ENCODE assay signal across 8 cellular contexts in the genomic region with DNA sequence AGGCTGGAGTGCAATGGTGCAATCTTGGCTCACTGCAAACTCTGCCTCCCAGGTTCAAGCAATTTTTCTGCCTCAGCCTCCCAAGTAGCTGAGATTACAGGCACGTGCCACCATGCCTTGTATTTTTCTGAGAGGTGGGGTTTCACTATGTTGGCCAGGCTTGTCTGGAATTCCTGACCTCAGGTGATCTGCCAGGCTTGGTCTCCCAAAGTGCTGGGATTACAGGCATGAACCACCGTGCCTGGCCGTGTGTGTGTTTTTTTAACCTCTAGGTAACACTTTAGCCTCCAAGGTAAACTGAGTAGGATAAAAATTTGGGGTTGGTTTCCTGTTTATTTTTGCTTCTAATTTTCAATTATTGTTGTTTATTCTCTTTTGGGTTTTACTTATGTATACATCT. TPM values are rescaled to one million over a fixed set of nuclear protein-coding genes. Genes with fewer than 3 reads are reported as not detected.
"Had no signal": no experiment of that assay in that cellular context is flagged by ENCODE, and none has a peak within 500 bp of the region (broad histone marks: within the 10 kb centered on the region; RNA-seq: fewer than 3 reads in every experiment).

No MANE protein-coding gene starts in this region.

RNA-seq across cellular contexts. Expression of gene XCR1, which starts 10.8 kb away (rescaled TPM):
- total RNA-seq: kidney epithelial cell, left lobe of liver, left ventricle myocardium inferior, left ventricle myocardium superior, lung microvascular endothelial cell, mammary epithelial cell, mesothelial cell of epicardium, myocyte had no signal
- polyA plus RNA-seq: mammary epithelial cell had no signal
